ENCODE assay signal across 8 cellular contexts in the genomic region with DNA sequence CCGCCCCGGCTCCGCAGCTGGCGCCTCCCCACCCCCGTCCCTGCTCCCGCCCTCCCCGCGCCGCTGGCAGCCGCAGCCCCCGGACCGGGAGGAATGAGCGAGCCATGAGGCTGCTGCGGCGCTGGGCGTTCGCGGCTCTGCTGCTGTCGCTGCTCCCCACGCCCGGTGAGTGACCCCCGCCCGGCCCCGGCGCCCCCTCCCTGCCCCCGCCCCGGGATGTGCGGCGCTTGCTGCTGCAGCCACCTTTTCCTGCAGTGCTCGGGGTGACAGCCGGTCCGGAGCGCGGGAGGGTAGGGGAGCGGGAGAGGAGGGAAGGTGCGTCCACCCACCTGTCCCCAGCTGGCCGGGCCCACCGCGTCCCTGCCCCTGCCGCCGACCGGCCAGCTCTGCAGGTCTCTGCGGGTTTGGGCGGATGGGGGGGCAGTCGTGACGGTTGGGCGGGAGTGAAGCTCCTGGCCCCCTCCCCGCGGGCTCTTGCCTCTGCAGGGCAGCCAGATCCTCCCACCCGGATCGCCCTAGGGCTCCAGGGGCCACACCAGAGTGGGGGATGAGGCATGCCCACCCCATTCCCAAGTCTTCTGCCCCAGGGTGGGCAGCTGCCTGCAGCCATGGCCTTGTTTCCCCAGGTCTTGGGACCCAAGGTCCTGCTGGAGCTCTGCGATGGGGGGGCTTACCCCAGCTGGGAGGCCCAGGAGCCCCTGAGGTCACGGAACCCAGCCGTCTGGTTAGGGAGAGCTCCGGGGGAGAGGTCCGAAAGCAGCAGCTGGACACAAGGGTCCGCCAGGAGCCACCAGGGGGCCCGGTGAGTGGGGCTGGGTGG. TPM values are rescaled to one million over a fixed set of nuclear protein-coding genes. Genes with fewer than 3 reads are reported as not detected.
DNase-seq lines count a peak whose midpoint lies in the region; ATAC-seq and TF ChIP-seq lines count a peak whose summit lies in the region.

No MANE protein-coding gene starts in this region.

- no peaks in the 10 kb centered on the region for H3K9me3 ChIP-seq in WERI-Rb-1 (ENCODE audit: severe bottlenecking)

- H3K27ac Mint-ChIP-seq in stimulated activated memory B cell treated with anti-CD40 and anti-IgM and Interleukin-4, amounts not matched to agents 10 μg/mL and 1 μg/mL and 100 μg/mL, for 72 hours = no peak overlapping the region

- H3K4me3 ChIP-seq in WERI-Rb-1 (ENCODE audit: low read depth, low read length) = peak overlapping the region; percentile 62

- peak; percentile 3 for ATAC-seq in left ventricle myocardium superior
- ATAC-seq in stimulated activated memory B cell treated with anti-CD40 and anti-IgM and Interleukin-4, amounts not matched to agents 10 μg/mL and 1 μg/mL and 100 μg/mL, for 72 hours = peak; percentile 44
- no peak for ATAC-seq in HG03432 (IDR thresholded peaks at IDR 0.05; ENCODE audit: unreplicated experiment)

- peak overlapping the region; percentile 8; the same call in 1 of the 2 replicates for H3K27ac ChIP-seq in WERI-Rb-1

- no peaks in the 10 kb centered on the region for H3K36me3 Mint-ChIP-seq in stimulated activated memory B cell treated with anti-CD40 and anti-IgM and Interleukin-4, amounts not matched to agents 10 μg/mL and 1 μg/mL and 100 μg/mL, for 72 hours

- DNase-seq in DMS 273 (lab: John Stamatoyannopoulos, UW; ENCODE audit: unreplicated experiment) (peak; percentile 69), DMS 273 treated with DMSO at 0.1 percent for 48 hours (lab: John Stamatoyannopoulos, UW) (no peak), WERI-Rb-1 (peak; percentile 73), left ventricle myocardium superior (no peak), T-helper 9 cell (no peak)
- no peak for DNase-seq in NK-92 treated with Interleukin-12 subunit alpha and Interleukin-12 subunit beta, amount 100 ng/mL, for 24 hours (lab: John Stamatoyannopoulos, UW)

- no peaks in the 10 kb centered on the region for H3K27me3 ChIP-seq in WERI-Rb-1 (ENCODE audit: insufficient read depth, low read depth, severe bottlenecking)

- peaks cover 56% of the 10 kb centered on the region for H3K27me3 Mint-ChIP-seq in stimulated activated memory B cell treated with anti-CD40 and anti-IgM and Interleukin-4, amounts not matched to agents 10 μg/mL and 1 μg/mL and 100 μg/mL, for 72 hours

- H3K9me3 Mint-ChIP-seq in stimulated activated memory B cell treated with anti-CD40 and anti-IgM and Interleukin-4, amounts not matched to agents 10 μg/mL and 1 μg/mL and 100 μg/mL, for 72 hours = no peaks in the 10 kb centered on the region

- H3K36me3 ChIP-seq in WERI-Rb-1 = 0 out of 2 replicates have a peak, but pooled peaks cover 3% of the 10 kb centered on the region

- peak; percentile 63 for TF ChIP-seq CTCF in WERI-Rb-1 (IDR thresholded peaks at IDR 0.05; ENCODE audit: low read depth, low read length)

- intact Hi-C loops in left ventricle myocardium superior (cut with micrococcal nuclease) = no loop called here

- H3K4me1 Mint-ChIP-seq in stimulated activated memory B cell treated with anti-CD40 and anti-IgM and Interleukin-4, amounts not matched to agents 10 μg/mL and 1 μg/mL and 100 μg/mL, for 72 hours = no peaks in the 10 kb centered on the region

- peak overlapping the region; percentile 39 for H3K4me3 Mint-ChIP-seq in stimulated activated memory B cell treated with anti-CD40 and anti-IgM and Interleukin-4, amounts not matched to agents 10 μg/mL and 1 μg/mL and 100 μg/mL, for 72 hours

RNA-seq across cellular contexts. Expression of a gene that starts 0.5 kb away (rescaled TPM):
- 27.2 TPM for total RNA-seq in left ventricle myocardium superior

RNA-seq across cellular contexts. Expression of a gene that starts 50.8 kb away (rescaled TPM):
- 4.9 TPM for total RNA-seq in left ventricle myocardium superior

Comparison
In these comparisons a context has a peak if more than half of its experiments do, and no peak if none do; other contexts are left out.
1. DNase-seq: peak in DMS 273 (single experiment) and WERI-Rb-1 (single experiment); none in DMS 273 treated with DMSO at 0.1 percent for 48 hours (single experiment), left ventricle myocardium superior (single experiment), NK-92 treated with Interleukin-12 subunit alpha and Interleukin-12 subunit beta, amount 100 ng/mL, for 24 hours (single experiment) and T-helper 9 cell (single experiment).